Comparison of ENCODE assay signal across 11 cellular contexts in genomic region chr5:124660229-124661093, GRCh38.
DNase-seq lines count a peak whose midpoint lies in the region; ATAC-seq, FAIRE-seq and TF ChIP-seq lines count a peak whose summit lies in the region.
"Had no signal": no experiment of that assay in that cellular context is flagged by ENCODE, and none has a peak within 500 bp of the region (broad histone marks: within the 10 kb centered on the region; RNA-seq: fewer than 3 reads in every experiment).

No MANE protein-coding gene starts in this region.

- no peak overlapping the region for H3K9ac ChIP-seq in fibroblast of lung (ENCODE audit: insufficient read depth, low read length)

- CTCF ChIA-PET in RWPE1 (lab: Yijun Ruan, JAX) = interaction anchor here (0.5 to 0.6 kb wide), 3 partner anchors 62 to 247 kb away, joined by 3 to 5 read pairs (median 5); no protein-coding TSS in a partner anchor

- H3K4me3 ChIP-seq in fibroblast of lung (replicated peaks in 1 of 4; ENCODE audit: control extremely low read depth in 1 of 4, insufficient read depth in 1 of 4, low read depth in 3 of 4, low read length in 4 of 4) (no peak overlapping the region), pancreas (no peak overlapping the region), Peyer's patch (no peak overlapping the region)
- H3K4me3 ChIP-seq: skin epidermis, suprapubic skin had no signal

- peaks cover 22% of the 10 kb centered on the region for H3K4me1 ChIP-seq in fibroblast of lung (ENCODE audit: control insufficient read depth, extremely low read depth, insufficient read depth, low read length)
- peaks cover 47 to 74% (median 69%) of the 10 kb centered on the region in 3 donors for H3K4me1 ChIP-seq in pancreas
- peaks cover 0 to 75% (median 2%) of the 10 kb centered on the region in 4 donors for H3K4me1 ChIP-seq in Peyer's patch

- TF ChIP-seq POLR2A in Peyer's patch (IDR thresholded peaks at IDR 0.05) = no peak

- H2AFZ ChIP-seq in fibroblast of lung (ENCODE audit: low read length) = no peak overlapping the region

- H3K9me3 ChIP-seq in fibroblast of lung (ENCODE audit: control insufficient read depth, insufficient read depth, low read depth, low read length) (no peaks in the 10 kb centered on the region), pancreas (no peaks in the 10 kb centered on the region), Peyer's patch (no peaks in the 10 kb centered on the region)
- H3K9me3 ChIP-seq: suprapubic skin had no signal

- ATAC-seq in pancreas (peak in 3 of 4 donors; percentile 13 to 33 (median 27)), HG03342 (IDR thresholded peaks at IDR 0.05; ENCODE audit: unreplicated experiment) (no peak)

- WGBS in pancreas, 2 donors = 71 to 79% methylated on average over 6 of the region's 6 CpGs

- TF ChIP-seq CTCF in RWPE1 (conservative IDR thresholded peaks at IDR 0.05; ENCODE audit: low read depth) (no peak), fibroblast of lung (conservative IDR thresholded peaks at IDR 0.05 in 1 of 2, IDR thresholded peaks at IDR 0.05 in 1 of 2; ENCODE audit: low read depth in 1 of 2, low read length in 2 of 2) (no peak), pancreas (IDR thresholded peaks at IDR 0.05) (no peak), Peyer's patch (IDR thresholded peaks at IDR 0.05) (peak in 1 of 6 experiments; percentile 3)

- H4K20me1 ChIP-seq in fibroblast of lung (ENCODE audit: control insufficient read depth, extremely low read depth, insufficient read depth, low read length) = no peaks in the 10 kb centered on the region

- intact Hi-C loops in pancreas (cut with DNase I) = loop anchor here in 1 of 3 donors (10.0 kb wide), 1 partner anchor 74 kb away; no protein-coding TSS in a partner anchor

- peak overlapping the region; percentile 39; the same call in 1 of the 2 replicates for H3K27ac ChIP-seq in RWPE1
- H3K27ac ChIP-seq in fibroblast of lung (ENCODE audit: insufficient read depth, low read length) = peak overlapping the region; percentile 70
- peak overlapping the region; percentile 41 to 85 (median 72) for H3K27ac ChIP-seq in pancreas
- peak overlapping the region in 2 of 4 donors; percentile 26 to 41 for H3K27ac ChIP-seq in Peyer's patch
- H3K27ac ChIP-seq: suprapubic skin had no signal

- FAIRE-seq in pancreas (lab: Jason Lieb, UNC) = no peak

- H3K79me2 ChIP-seq in fibroblast of lung (ENCODE audit: control insufficient read depth, insufficient read depth, low read length) = peaks cover 12% of the 10 kb centered on the region

- peak overlapping the region; percentile 53 for H3K4me2 ChIP-seq in fibroblast of lung (ENCODE audit: extremely low read depth, insufficient read depth, low read length)

- H3K27me3 ChIP-seq in fibroblast of lung (ENCODE audit: control insufficient read depth, insufficient read depth, low read length) (no peaks in the 10 kb centered on the region), pancreas (no peaks in the 10 kb centered on the region), Peyer's patch (no peaks in the 10 kb centered on the region)
- H3K27me3 ChIP-seq: suprapubic skin had no signal

- POLR2A ChIA-PET in RWPE1 (lab: Yijun Ruan, JAX; ENCODE audit: low non-redundant PET) = no interaction called here

- no peaks in the 10 kb centered on the region for H3K36me3 ChIP-seq in fibroblast of lung (ENCODE audit: control insufficient read depth, insufficient read depth, low read length)
- no peaks in the 10 kb centered on the region for H3K36me3 ChIP-seq in pancreas
- H3K36me3 ChIP-seq in Peyer's patch = no peaks in the 10 kb centered on the region
- H3K36me3 ChIP-seq: suprapubic skin had no signal

- DNase-seq in ELR (ENCODE audit: low read depth) (peak; percentile 27), RWPE1 (ENCODE audit: low spot score) (peak; percentile 58), fibroblast of lung (ENCODE audit: low read depth in 2 of 2) (peak; percentile 65 to 85), pancreas (peak in 3 of 6 donors; percentile 56 to 72 (median 60)), NCI-H510A (lab: John Stamatoyannopoulos, UW) (no peak), Peyer's patch (no peak)
- DNase-seq in activated CD4-positive, alpha-beta T cell treated with anti-CD3 and anti-CD28 coated beads for 4 hours = no peak
- DNase-seq: T-helper 1 cell had no signal

Comparison
In these comparisons a context has a peak if more than half of its experiments do, and no peak if none do; other contexts are left out.
1. DNase-seq: peak in ELR (single experiment), RWPE1 (single experiment) and fibroblast of lung (2 of 2); none in activated CD4-positive, alpha-beta T cell treated with anti-CD3 and anti-CD28 coated beads for 4 hours (0 of 2), NCI-H510A (single experiment) and Peyer's patch (0 of 3).